In the genomic region with DNA sequence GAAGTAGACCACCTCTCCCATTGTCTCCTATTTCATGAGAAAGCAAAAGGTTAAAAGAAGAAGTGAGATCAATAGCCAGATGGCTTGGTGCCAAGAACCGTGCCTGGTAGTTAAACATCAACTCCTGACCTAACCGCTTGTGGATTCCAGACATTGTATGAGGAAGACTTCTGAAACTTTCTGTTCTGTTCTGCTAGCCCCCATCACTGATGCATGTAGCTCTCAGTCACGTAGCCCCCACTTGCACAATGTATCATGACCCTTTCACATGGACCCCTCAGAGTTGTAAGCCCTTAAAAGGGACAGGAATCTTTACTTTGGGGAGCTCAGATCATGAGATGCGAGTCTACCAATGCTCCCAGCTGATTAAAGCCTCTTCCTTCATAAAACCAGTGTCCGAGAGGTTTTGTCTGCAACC, we compare ENCODE assay signal across 1 cellular context.
TF ChIP-seq lines count a peak whose summit lies in the region.

No MANE protein-coding gene starts in this region.

TF ChIP-seq in GM12878, 131 proteins besides CTCF, POLR2A, EP300 and RAD21 (continued from another document):
- TF ChIP-seq BHLHE40 (IDR thresholded peaks at IDR 0.05; ENCODE audit: borderline replicate concordance in 1 of 2, low read depth in 2 of 2, low read length in 1 of 2) (peak; percentile 93 to 97), YBX1 (IDR thresholded peaks at IDR 0.05) (no peak), WRNIP1 (IDR thresholded peaks at IDR 0.05; ENCODE audit: borderline replicate concordance, low read depth, low read length) (no peak), IKZF1 (conservative IDR thresholded peaks at IDR 0.05) (peak; percentile 61), CHD4 (IDR thresholded peaks at IDR 0.05) (no peak), SUPT20H (IDR thresholded peaks at IDR 0.05; ENCODE audit: borderline replicate concordance, control insufficient read depth, low read depth, low read length) (no peak), KDM1A (IDR thresholded peaks at IDR 0.05; ENCODE audit: borderline replicate concordance) (no peak), MYB (IDR thresholded peaks at IDR 0.05; ENCODE audit: borderline replicate concordance, low read depth, low read length) (no peak), HDAC6 (IDR thresholded peaks at IDR 0.05; ENCODE audit: unreplicated experiment) (no peak), NR2C2 (IDR thresholded peaks at IDR 0.05; ENCODE audit: borderline replicate concordance, control insufficient read depth, insufficient read length, low read depth) (no peak)
- TF ChIP-seq, protein P1, sequence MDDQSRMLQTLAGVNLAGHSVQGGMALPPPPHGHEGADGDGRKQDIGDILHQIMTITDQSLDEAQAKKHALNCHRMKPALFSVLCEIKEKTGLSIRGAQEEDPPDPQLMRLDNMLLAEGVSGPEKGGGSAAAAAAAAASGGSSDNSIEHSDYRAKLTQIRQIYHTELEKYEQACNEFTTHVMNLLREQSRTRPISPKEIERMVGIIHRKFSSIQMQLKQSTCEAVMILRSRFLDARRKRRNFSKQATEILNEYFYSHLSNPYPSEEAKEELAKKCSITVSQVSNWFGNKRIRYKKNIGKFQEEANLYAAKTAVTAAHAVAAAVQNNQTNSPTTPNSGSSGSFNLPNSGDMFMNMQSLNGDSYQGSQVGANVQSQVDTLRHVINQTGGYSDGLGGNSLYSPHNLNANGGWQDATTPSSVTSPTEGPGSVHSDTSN (IDR thresholded peaks at IDR 0.05; ENCODE audit: insufficient replicate concordance, low read depth, low read length) = no peak
- TF ChIP-seq, protein P2, sequence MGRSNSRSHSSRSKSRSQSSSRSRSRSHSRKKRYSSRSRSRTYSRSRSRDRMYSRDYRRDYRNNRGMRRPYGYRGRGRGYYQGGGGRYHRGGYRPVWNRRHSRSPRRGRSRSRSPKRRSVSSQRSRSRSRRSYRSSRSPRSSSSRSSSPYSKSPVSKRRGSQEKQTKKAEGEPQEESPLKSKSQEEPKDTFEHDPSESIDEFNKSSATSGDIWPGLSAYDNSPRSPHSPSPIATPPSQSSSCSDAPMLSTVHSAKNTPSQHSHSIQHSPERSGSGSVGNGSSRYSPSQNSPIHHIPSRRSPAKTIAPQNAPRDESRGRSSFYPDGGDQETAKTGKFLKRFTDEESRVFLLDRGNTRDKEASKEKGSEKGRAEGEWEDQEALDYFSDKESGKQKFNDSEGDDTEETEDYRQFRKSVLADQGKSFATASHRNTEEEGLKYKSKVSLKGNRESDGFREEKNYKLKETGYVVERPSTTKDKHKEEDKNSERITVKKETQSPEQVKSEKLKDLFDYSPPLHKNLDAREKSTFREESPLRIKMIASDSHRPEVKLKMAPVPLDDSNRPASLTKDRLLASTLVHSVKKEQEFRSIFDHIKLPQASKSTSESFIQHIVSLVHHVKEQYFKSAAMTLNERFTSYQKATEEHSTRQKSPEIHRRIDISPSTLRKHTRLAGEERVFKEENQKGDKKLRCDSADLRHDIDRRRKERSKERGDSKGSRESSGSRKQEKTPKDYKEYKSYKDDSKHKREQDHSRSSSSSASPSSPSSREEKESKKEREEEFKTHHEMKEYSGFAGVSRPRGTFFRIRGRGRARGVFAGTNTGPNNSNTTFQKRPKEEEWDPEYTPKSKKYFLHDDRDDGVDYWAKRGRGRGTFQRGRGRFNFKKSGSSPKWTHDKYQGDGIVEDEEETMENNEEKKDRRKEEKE (IDR thresholded peaks at IDR 0.05) = no peak
TF ChIP-seq in GM12878: peak in this region for 22.
